Comparison of ENCODE assay signal across 16 cellular contexts in genomic region chr18:31243740-31244512, GRCh38.
DNase-seq lines count a peak whose midpoint lies in the region; ATAC-seq, FAIRE-seq and TF ChIP-seq lines count a peak whose summit lies in the region.
"Had no signal": no experiment of that assay in that cellular context is flagged by ENCODE, and none has a peak within 500 bp of the region (broad histone marks: within the 10 kb centered on the region; RNA-seq: fewer than 3 reads in every experiment).

No MANE protein-coding gene starts in this region.

- H3K36me3 Mint-ChIP-seq in GM23338 (ENCODE audit: low read depth), result no peaks in the 10 kb centered on the region
- no peaks in the 10 kb centered on the region for H3K36me3 Mint-ChIP-seq in activated T-helper 1 cell treated with anti-CD3 and anti-CD28 coated beads, Interleukin-12 subunit alpha, Interleukin-12 subunit beta, Interleukin-2, Interleukin-4 antibody, amounts not matched to agents 30 ng/mL and 10 ng/mL and 1 ng/mL, durations not matched to agents 14 hours and 24 hours and 36 hours (ENCODE audit: low read depth)

- H3K9ac ChIP-seq in colonic mucosa (ENCODE audit: low read depth in 2 of 2, low read length in 2 of 2), result peak overlapping the region in 1 of 2 donors; percentile 57
- H3K9ac ChIP-seq in iPS-20b (ENCODE audit: low read depth, low read length), result no peak overlapping the region
- peak overlapping the region; percentile 57 for H3K9ac ChIP-seq in parathyroid adenoma

- no peaks in the 10 kb centered on the region for H3F3A ChIP-seq in GM23338 (replicated peaks; ENCODE audit: low read depth)

- FAIRE-seq in RCC 7860 (lab: Jason Lieb, UNC), result no peak

- H2AFZ ChIP-seq in GM23338 (peak overlapping the region; percentile 94), parathyroid adenoma (peak overlapping the region; percentile 41)
- H2AFZ ChIP-seq: PC-9 had no signal

- H3K4me3 ChIP-seq in GM23338 (no peak overlapping the region), colonic mucosa (no peak overlapping the region), iPS-20b (ENCODE audit: low read length) (no peak overlapping the region), parathyroid adenoma (ENCODE audit: low read depth, low read length) (peak overlapping the region; percentile 17)
- H3K4me3 ChIP-seq: ovary, PC-9 had no signal

- intact Hi-C loops in colonic mucosa (cut with DNase I), result no loop called here
- intact Hi-C loops in activated T-helper 1 cell treated with anti-CD3 and anti-CD28 coated beads, Interleukin-12 subunit alpha, Interleukin-12 subunit beta, Interleukin-2, Interleukin-4 antibody, amounts not matched to agents 30 ng/mL and 10 ng/mL and 1 ng/mL, durations not matched to agents 14 hours and 24 hours and 36 hours (cut with micrococcal nuclease), result no loop called here

- H3K27ac ChIP-seq in GM23338 (ENCODE audit: low read depth) (no peak overlapping the region), colonic mucosa (peak overlapping the region; percentile 37), iPS-20b (ENCODE audit: low read length) (peak overlapping the region; percentile 25), parathyroid adenoma (peak overlapping the region; percentile 96)
- H3K27ac ChIP-seq: ovary had no signal

- H3K4me2 ChIP-seq in GM23338, result no peak overlapping the region
- H3K4me2 ChIP-seq in parathyroid adenoma (ENCODE audit: low read length), result no peak overlapping the region

- H3K27ac Mint-ChIP-seq in GM23338, result 0 out of 2 replicates have a peak overlapping the region, but pooled peaks have one; percentile 9
- H3K27ac Mint-ChIP-seq in activated T-helper 1 cell treated with anti-CD3 and anti-CD28 coated beads, Interleukin-12 subunit alpha, Interleukin-12 subunit beta, Interleukin-2, Interleukin-4 antibody, amounts not matched to agents 30 ng/mL and 10 ng/mL and 1 ng/mL, durations not matched to agents 14 hours and 24 hours and 36 hours, result no peak overlapping the region
- H3K27ac Mint-ChIP-seq: effector memory CD8-positive, alpha-beta T cell had no signal

- no peaks in the 10 kb centered on the region for H3K36me3 ChIP-seq in GM23338 (ENCODE audit: insufficient read depth)
- no peaks in the 10 kb centered on the region for H3K36me3 ChIP-seq in colonic mucosa
- H3K36me3 ChIP-seq in iPS-20b (ENCODE audit: insufficient read depth, low read depth, low read length), result no peaks in the 10 kb centered on the region
- no peaks in the 10 kb centered on the region for H3K36me3 ChIP-seq in parathyroid adenoma (ENCODE audit: control insufficient read depth, insufficient read depth, low read length)
- H3K36me3 ChIP-seq: ovary had no signal

- DNase-seq in GM23338 (ENCODE audit: low spot score) (no peak), colonic mucosa (peak; percentile 42), NCI-H345 (lab: John Stamatoyannopoulos, UW) (no peak), RCC 7860 (ENCODE audit: low spot score) (no peak)
- DNase-seq in activated CD4-positive, alpha-beta T cell treated with anti-CD3 and anti-CD28 coated beads for 4 hours, result no peak
- DNase-seq in activated T-helper 1 cell treated with anti-CD3 and anti-CD28 coated beads, Interleukin-12 subunit alpha, Interleukin-12 subunit beta, Interleukin-2, Interleukin-4 antibody, amounts not matched to agents 30 ng/mL and 10 ng/mL and 1 ng/mL, durations not matched to agents 14 hours and 24 hours and 36 hours (ENCODE audit: low spot score), result no peak
- DNase-seq: activated T-cell treated with anti-CD3 and anti-CD28 coated beads for 4 hours; effector memory CD8-positive, alpha-beta T cell; glutamatergic neuron; NCI-H1417; ovary; PC-9; T-helper 1 cell had no signal

- H3K4me1 Mint-ChIP-seq in GM23338, result peaks cover 50% of the 10 kb centered on the region
- H3K4me1 Mint-ChIP-seq in activated T-helper 1 cell treated with anti-CD3 and anti-CD28 coated beads, Interleukin-12 subunit alpha, Interleukin-12 subunit beta, Interleukin-2, Interleukin-4 antibody, amounts not matched to agents 30 ng/mL and 10 ng/mL and 1 ng/mL, durations not matched to agents 14 hours and 24 hours and 36 hours (ENCODE audit: low read depth), result no peaks in the 10 kb centered on the region

- TF ChIP-seq CTCF in GM23338 (conservative IDR thresholded peaks at IDR 0.05; ENCODE audit: low read depth in 2 of 2), result no peak
- TF ChIP-seq CTCF in colonic mucosa (IDR thresholded peaks at IDR 0.05), result no peak
- TF ChIP-seq CTCF in parathyroid adenoma (IDR thresholded peaks at IDR 0.05), result no peak

- peak; percentile 52 for ATAC-seq in GM23338
- ATAC-seq: activated CD4-positive, CD25-positive, alpha-beta regulatory T cell treated with anti-CD3 and anti-CD28 coated beads, Interleukin-2, amount 50 U/mL, for 24 hours; effector memory CD8-positive, alpha-beta T cell had no signal

- no peaks in the 10 kb centered on the region for H3K9me3 ChIP-seq in colonic mucosa
- H3K9me3 ChIP-seq in iPS-20b (ENCODE audit: insufficient read depth, low read depth, low read length), result no peaks in the 10 kb centered on the region
- no peaks in the 10 kb centered on the region for H3K9me3 ChIP-seq in parathyroid adenoma (ENCODE audit: control insufficient read depth, low read length)
- H3K9me3 ChIP-seq: ovary had no signal

- H4K20me1 ChIP-seq in GM23338 (replicated peaks; ENCODE audit: insufficient read depth), result no peaks in the 10 kb centered on the region

- H3K4me1 ChIP-seq in GM23338 (ENCODE audit: insufficient read depth), result peaks cover 25% of the 10 kb centered on the region
- no peaks in the 10 kb centered on the region for H3K4me1 ChIP-seq in colonic mucosa
- H3K4me1 ChIP-seq in iPS-20b (ENCODE audit: insufficient read depth, low read length), result peaks cover 30% of the 10 kb centered on the region
- H3K4me1 ChIP-seq in parathyroid adenoma, result peaks cover 63% of the 10 kb centered on the region

- H3K27me3 ChIP-seq in GM23338 (ENCODE audit: insufficient read depth) (no peaks in the 10 kb centered on the region), colonic mucosa (no peaks in the 10 kb centered on the region), iPS-20b (ENCODE audit: insufficient read depth, low read length) (no peaks in the 10 kb centered on the region), parathyroid adenoma (ENCODE audit: control insufficient read depth, insufficient read depth, low read length) (no peaks in the 10 kb centered on the region)
- H3K27me3 ChIP-seq: ovary had no signal

- H3K79me2 ChIP-seq in GM23338 (replicated peaks; ENCODE audit: insufficient read depth) (no peaks in the 10 kb centered on the region), parathyroid adenoma (no peaks in the 10 kb centered on the region)

- H3K4me3 Mint-ChIP-seq in GM23338, result no peak overlapping the region
- no peak overlapping the region for H3K4me3 Mint-ChIP-seq in activated T-helper 1 cell treated with anti-CD3 and anti-CD28 coated beads, Interleukin-12 subunit alpha, Interleukin-12 subunit beta, Interleukin-2, Interleukin-4 antibody, amounts not matched to agents 30 ng/mL and 10 ng/mL and 1 ng/mL, durations not matched to agents 14 hours and 24 hours and 36 hours
- H3K4me3 Mint-ChIP-seq: effector memory CD8-positive, alpha-beta T cell had no signal

- peaks cover 5% of the 10 kb centered on the region for H3K27me3 Mint-ChIP-seq in GM23338 (ENCODE audit: insufficient read depth, low read depth, poor library complexity)
- H3K27me3 Mint-ChIP-seq in activated T-helper 1 cell treated with anti-CD3 and anti-CD28 coated beads, Interleukin-12 subunit alpha, Interleukin-12 subunit beta, Interleukin-2, Interleukin-4 antibody, amounts not matched to agents 30 ng/mL and 10 ng/mL and 1 ng/mL, durations not matched to agents 14 hours and 24 hours and 36 hours (ENCODE audit: insufficient read depth), result no peaks in the 10 kb centered on the region
- H3K27me3 Mint-ChIP-seq: effector memory CD8-positive, alpha-beta T cell had no signal

- no peaks in the 10 kb centered on the region; the same call in 1 of the 2 replicates for H3K9me2 ChIP-seq in GM23338 (ENCODE audit: insufficient read depth)

- no peaks in the 10 kb centered on the region for H3K9me3 Mint-ChIP-seq in GM23338
- H3K9me3 Mint-ChIP-seq in activated T-helper 1 cell treated with anti-CD3 and anti-CD28 coated beads, Interleukin-12 subunit alpha, Interleukin-12 subunit beta, Interleukin-2, Interleukin-4 antibody, amounts not matched to agents 30 ng/mL and 10 ng/mL and 1 ng/mL, durations not matched to agents 14 hours and 24 hours and 36 hours, result peaks cover 5% of the 10 kb centered on the region

TF ChIP-seq in GM23338, 12 proteins besides CTCF, POLR2A, EP300 and RAD21 (continues in another document):
- no peak for TF ChIP-seq EZH2phosphoT487 (IDR thresholded peaks at IDR 0.05; ENCODE audit: unreplicated experiment)
- TF ChIP-seq STAT1 (IDR thresholded peaks at IDR 0.05; ENCODE audit: unreplicated experiment), result no peak
- no peak for TF ChIP-seq ETS1 (IDR thresholded peaks at IDR 0.05)
